1 cellular context compared by ENCODE assay signal in genomic region chr1:26961826-26962225, GRCh38.
A peak's percentile ranks its signal among the peaks of the same experiment; 100 is the strongest.
TF ChIP-seq lines count a peak whose summit lies in the region.

No MANE protein-coding gene starts in this region.

TF ChIP-seq in HepG2, 621 proteins besides CTCF, POLR2A, EP300 and RAD21 (continued from another document and continues in another):
- TF ChIP-seq POGK (CRISPR knock-in tag; conservative IDR thresholded peaks at IDR 0.05) (no peak), MNT (IDR thresholded peaks at IDR 0.05) (no peak), MAF1 (CRISPR knock-in tag; IDR thresholded peaks at IDR 0.05; ENCODE audit: borderline replicate concordance) (no peak), ZBTB8A (CRISPR knock-in tag; IDR thresholded peaks at IDR 0.05; ENCODE audit: borderline replicate concordance, low read depth) (no peak), ZBTB20 (CRISPR knock-in tag; IDR thresholded peaks at IDR 0.05; ENCODE audit: borderline replicate concordance, low read depth) (peak; percentile 96; the same call in 1 of the 2 replicates), IRF2 (CRISPR knock-in tag; IDR thresholded peaks at IDR 0.05) (peak; percentile 64), SKI (IDR thresholded peaks at IDR 0.05; ENCODE audit: partially characterized antibody) (no peak), ZNF572 (CRISPR knock-in tag; IDR thresholded peaks at IDR 0.05) (no peak), WIZ (CRISPR knock-in tag; IDR thresholded peaks at IDR 0.05) (no peak), ARID3A (IDR thresholded peaks at IDR 0.05; ENCODE audit: low read depth, low read length) (no peak), AFF4 (CRISPR knock-in tag; IDR thresholded peaks at IDR 0.05) (no peak), NFYC (CRISPR knock-in tag; IDR thresholded peaks at IDR 0.05) (no peak), TGIF2 (CRISPR knock-in tag; IDR thresholded peaks at IDR 0.05) (no peak), SMYD3 (CRISPR knock-in tag; IDR thresholded peaks at IDR 0.05) (peak; percentile 57; the same call in 1 of the 2 replicates), ZNF747 (CRISPR knock-in tag; IDR thresholded peaks at IDR 0.05; ENCODE audit: borderline replicate concordance) (no peak), KDM5B (CRISPR knock-in tag; IDR thresholded peaks at IDR 0.05; ENCODE audit: borderline replicate concordance) (no peak), HMG20B (CRISPR knock-in tag; conservative IDR thresholded peaks at IDR 0.05) (no peak), RBAK (CRISPR knock-in tag; IDR thresholded peaks at IDR 0.05) (no peak), PHB2 (IDR thresholded peaks at IDR 0.05; ENCODE audit: partially characterized antibody) (no peak), ZNF580 (CRISPR knock-in tag; IDR thresholded peaks at IDR 0.05; ENCODE audit: borderline replicate concordance, low read depth) (no peak), ZBTB2 (CRISPR knock-in tag; IDR thresholded peaks at IDR 0.05; ENCODE audit: low read depth) (no peak), ZNF768 (CRISPR knock-in tag; IDR thresholded peaks at IDR 0.05) (no peak), ZNF639 (CRISPR knock-in tag; conservative IDR thresholded peaks at IDR 0.05) (no peak), ONECUT2 (CRISPR knock-in tag; IDR thresholded peaks at IDR 0.05) (no peak), ADNP (CRISPR knock-in tag; IDR thresholded peaks at IDR 0.05) (no peak), ZNF891 (CRISPR knock-in tag; IDR thresholded peaks at IDR 0.05) (no peak), FOXP4 (CRISPR knock-in tag; IDR thresholded peaks at IDR 0.05) (peak; percentile 96), KLF9 (CRISPR knock-in tag; IDR thresholded peaks at IDR 0.05; ENCODE audit: low read depth) (no peak), MYPOP (CRISPR knock-in tag; IDR thresholded peaks at IDR 0.05) (no peak), ZNF20 (CRISPR knock-in tag; IDR thresholded peaks at IDR 0.05) (no peak), HOXA9 (CRISPR knock-in tag; IDR thresholded peaks at IDR 0.05; ENCODE audit: borderline replicate concordance) (no peak), ZEB1 (IDR thresholded peaks at IDR 0.05; ENCODE audit: insufficient replicate concordance, low read depth) (peak; percentile 68), DMTF1 (CRISPR knock-in tag; IDR thresholded peaks at IDR 0.05) (no peak), THRA (CRISPR knock-in tag; IDR thresholded peaks at IDR 0.05; ENCODE audit: borderline replicate concordance) (no peak), GTF3A (CRISPR knock-in tag; conservative IDR thresholded peaks at IDR 0.05) (no peak), ZNF776 (CRISPR knock-in tag; IDR thresholded peaks at IDR 0.05) (no peak), ZKSCAN1 (IDR thresholded peaks at IDR 0.05; ENCODE audit: low read length) (no peak), ZNF549 (CRISPR knock-in tag; IDR thresholded peaks at IDR 0.05) (no peak), GRHL1 (CRISPR knock-in tag; conservative IDR thresholded peaks at IDR 0.05) (no peak)
